ENCODE assay signal across 14 cellular contexts in genomic region chr13:113421673-113422270, GRCh38. TPM values are rescaled to one million over a fixed set of nuclear protein-coding genes. Genes with fewer than 3 reads are reported as not detected.
A peak's percentile ranks its signal among the peaks of the same experiment; 100 is the strongest.
DNase-seq lines count a peak whose midpoint lies in the region; ATAC-seq and TF ChIP-seq lines count a peak whose summit lies in the region.
"Had no signal": no experiment of that assay in that cellular context is flagged by ENCODE, and none has a peak within 500 bp of the region (broad histone marks: within the 10 kb centered on the region; RNA-seq: fewer than 3 reads in every experiment).

No MANE protein-coding gene starts in this region.

- peak overlapping the region; percentile 86 for H3K27ac Mint-ChIP-seq in mesothelial cell of epicardium

- H3K9me3 ChIP-seq in HEK293 (ENCODE audit: control insufficient read depth, insufficient read depth, low read depth, low read length) (no peaks in the 10 kb centered on the region), tibial artery (no peaks in the 10 kb centered on the region)
- H3K9me3 ChIP-seq: body of pancreas had no signal

- peaks cover under 1% of the 10 kb centered on the region for H3K27me3 Mint-ChIP-seq in mesothelial cell of epicardium (ENCODE audit: low read depth)

- CTCF ChIA-PET in HEK293 (lab: Yijun Ruan, JAX): no interaction called here

- DNase-seq in choroid plexus epithelial cell (ENCODE audit: low read depth) (peak; percentile 55), mesothelial cell of epicardium (ENCODE audit: low spot score in 2 of 2, unreplicated experiment in 2 of 2) (no peak), tibial artery (no peak), anterior cingulate cortex (lab: John Stamatoyannopoulos, UW) (no peak), NCI-H748 treated with DMSO at 0.1 percent for 48 hours (lab: John Stamatoyannopoulos, UW) (no peak)
- DNase-seq: activated CD4-positive, alpha-beta T cell treated with anti-CD3 and anti-CD28 coated beads, Interleukin-2, amount 50 U/mL, for 1 hour; body of pancreas; hippocampal formation; NCI-H2029 treated with DMSO at 0.1 percent for 48 hours; NCI-H526 treated with DMSO at 0.1 percent for 48 hours; nucleus accumbens had no signal

- no peaks in the 10 kb centered on the region for H3K4me1 ChIP-seq in HEK293 (ENCODE audit: control insufficient read depth, insufficient read depth, low read length)
- H3K4me1 ChIP-seq in tibial artery: peaks cover 0 to 17% (median 12%) of the 10 kb centered on the region in 4 donors
- H3K4me1 ChIP-seq: body of pancreas had no signal

- no peaks in the 10 kb centered on the region for H3K27me3 ChIP-seq in tibial artery
- H3K27me3 ChIP-seq: body of pancreas had no signal

- ATAC-seq in GM18502 (IDR thresholded peaks at IDR 0.05; ENCODE audit: poor library complexity, unreplicated experiment): no peak
- ATAC-seq: body of pancreas had no signal

- POLR2A ChIA-PET in HEK293 (lab: Yijun Ruan, JAX): no interaction called here

- peak overlapping the region; percentile 13 for H3K4me3 Mint-ChIP-seq in mesothelial cell of epicardium

- peaks cover 3% of the 10 kb centered on the region for H3K36me3 Mint-ChIP-seq in mesothelial cell of epicardium

- H3K4me3 ChIP-seq in HEK293 (ENCODE audit: low read depth, low read length) (no peak overlapping the region), choroid plexus epithelial cell (ENCODE audit: low read depth, low read length) (no peak overlapping the region), tibial artery (peak overlapping the region in 1 of 2 donors; percentile 14)
- H3K4me3 ChIP-seq: body of pancreas had no signal

- no peak overlapping the region for H3K27ac ChIP-seq in HEK293 (ENCODE audit: extremely low read depth, low read depth, low read length)
- peak overlapping the region; percentile 73 to 79 for H3K27ac ChIP-seq in tibial artery
- H3K27ac ChIP-seq: body of pancreas, RWPE1 had no signal

- H3K36me3 ChIP-seq in HEK293 (ENCODE audit: control insufficient read depth in 2 of 2, insufficient read depth in 1 of 2, low read length in 2 of 2) (no peaks in the 10 kb centered on the region), tibial artery (no peaks in the 10 kb centered on the region)

- TF ChIP-seq CTCF in HEK293 (tag by site-specific recombination; IDR thresholded peaks at IDR 0.05) (no peak), choroid plexus epithelial cell (conservative IDR thresholded peaks at IDR 0.05; ENCODE audit: low read depth, low read length) (no peak), mesothelial cell of epicardium (IDR thresholded peaks at IDR 0.05; ENCODE audit: unreplicated experiment) (no peak), tibial artery (IDR thresholded peaks at IDR 0.05) (no peak)

- no peaks in the 10 kb centered on the region for H3K9me3 Mint-ChIP-seq in mesothelial cell of epicardium

- intact Hi-C loops in tibial artery (cut with DNase I; ENCODE audit: low total_unique reads): no loop called here

- peaks cover 7% of the 10 kb centered on the region for H3K4me1 Mint-ChIP-seq in mesothelial cell of epicardium

TF ChIP-seq in HEK293, 187 proteins besides CTCF, POLR2A, EP300 and RAD21:
- TF ChIP-seq KLF1 (tag by site-specific recombination; IDR thresholded peaks at IDR 0.05): 0 out of 2 replicates have a peak, but pooled peaks have one; percentile 3
- TF ChIP-seq GLI2 (tag by site-specific recombination; IDR thresholded peaks at IDR 0.05; ENCODE audit: borderline replicate concordance, low read depth): no peak

RNA-seq across cellular contexts. Expression of gene ADPRHL1, which starts 31.5 kb away (rescaled TPM):
- total RNA-seq in mesothelial cell of epicardium: 3.4 to 4.2 TPM (median 4.1 TPM) in 3 replicates

RNA-seq across cellular contexts. Expression of gene GRTP1, which starts 57.8 kb away (rescaled TPM):
- 13.6 to 14.7 TPM (median 13.7 TPM) in 3 replicates for total RNA-seq in mesothelial cell of epicardium
